Comparison of ENCODE assay signal across 12 cellular contexts in genomic region chr4:113588895-113589668, GRCh38.
DNase-seq lines count a peak whose midpoint lies in the region; ATAC-seq and TF ChIP-seq lines count a peak whose summit lies in the region.
"Had no signal": no experiment of that assay in that cellular context is flagged by ENCODE, and none has a peak within 500 bp of the region (broad histone marks: within the 10 kb centered on the region; RNA-seq: fewer than 3 reads in every experiment).

No MANE protein-coding gene starts in this region.

- POLR2A ChIA-PET in activated naive CD8-positive, alpha-beta T cell treated with anti-CD3 and anti-CD28 coated beads, Interleukin-2, amount 10 ng/mL, durations not matched to agents 7 days and 5 days (lab: Charles Lee): no interaction called here

- H3K27me3 ChIP-seq in upper lobe of right lung: no peaks in the 10 kb centered on the region

- peak overlapping the region; percentile 24 for H3K4me3 Mint-ChIP-seq in activated naive CD8-positive, alpha-beta T cell
- H3K4me3 Mint-ChIP-seq in activated naive CD8-positive, alpha-beta T cell treated with anti-CD3 and anti-CD28 coated beads for 36 hours: no peak overlapping the region
- H3K4me3 Mint-ChIP-seq in activated naive CD8-positive, alpha-beta T cell treated with anti-CD3 and anti-CD28 coated beads, Interleukin-2, amount 10 ng/mL, durations not matched to agents 7 days and 5 days: no peak overlapping the region

- H3K27ac ChIP-seq in upper lobe of right lung: no peak overlapping the region

- H3K4me1 ChIP-seq in upper lobe of right lung: peaks cover 3% of the 10 kb centered on the region

- peak overlapping the region; percentile 64 for H3K27ac Mint-ChIP-seq in activated naive CD8-positive, alpha-beta T cell
- no peak overlapping the region for H3K27ac Mint-ChIP-seq in activated naive CD8-positive, alpha-beta T cell treated with anti-CD3 and anti-CD28 coated beads for 36 hours
- H3K27ac Mint-ChIP-seq in activated naive CD8-positive, alpha-beta T cell treated with anti-CD3 and anti-CD28 coated beads, Interleukin-2, amount 10 ng/mL, durations not matched to agents 7 days and 5 days: peak overlapping the region; percentile 40

- no peak for DNase-seq in activated naive CD8-positive, alpha-beta T cell treated with anti-CD3 and anti-CD28 coated beads for 36 hours
- DNase-seq in activated naive CD8-positive, alpha-beta T cell treated with anti-CD3 and anti-CD28 coated beads, Interleukin-2, amount 10 ng/mL, durations not matched to agents 7 days and 5 days: no peak
- DNase-seq in upper lobe of right lung (no peak), pons (ENCODE audit: low spot score) (no peak)
- DNase-seq: ACHN, head of caudate nucleus, NCI-H2171 treated with DMSO at 0.1 percent for 48 hours, nucleus accumbens had no signal

- peaks cover 50% of the 10 kb centered on the region for H3K4me1 Mint-ChIP-seq in activated naive CD8-positive, alpha-beta T cell (ENCODE audit: low read depth)
- peaks cover 19% of the 10 kb centered on the region for H3K4me1 Mint-ChIP-seq in activated naive CD8-positive, alpha-beta T cell treated with anti-CD3 and anti-CD28 coated beads for 36 hours
- peaks cover 18% of the 10 kb centered on the region for H3K4me1 Mint-ChIP-seq in activated naive CD8-positive, alpha-beta T cell treated with anti-CD3 and anti-CD28 coated beads, Interleukin-2, amount 10 ng/mL, durations not matched to agents 7 days and 5 days

- H3K9me3 ChIP-seq in upper lobe of right lung: no peaks in the 10 kb centered on the region

- peaks cover 39% of the 10 kb centered on the region for H3K36me3 Mint-ChIP-seq in activated naive CD8-positive, alpha-beta T cell
- peaks cover 52% of the 10 kb centered on the region for H3K36me3 Mint-ChIP-seq in activated naive CD8-positive, alpha-beta T cell treated with anti-CD3 and anti-CD28 coated beads for 36 hours
- H3K36me3 Mint-ChIP-seq in activated naive CD8-positive, alpha-beta T cell treated with anti-CD3 and anti-CD28 coated beads, Interleukin-2, amount 10 ng/mL, durations not matched to agents 7 days and 5 days: peaks cover 36% of the 10 kb centered on the region

- H3K4me3 ChIP-seq in upper lobe of right lung: no peak overlapping the region

- H3K36me3 ChIP-seq in upper lobe of right lung: no peaks in the 10 kb centered on the region

- H3K9me3 Mint-ChIP-seq in activated naive CD8-positive, alpha-beta T cell (ENCODE audit: low read depth): peaks cover 10% of the 10 kb centered on the region
- H3K9me3 Mint-ChIP-seq in activated naive CD8-positive, alpha-beta T cell treated with anti-CD3 and anti-CD28 coated beads for 36 hours: peaks cover 4% of the 10 kb centered on the region
- peaks cover 10% of the 10 kb centered on the region for H3K9me3 Mint-ChIP-seq in activated naive CD8-positive, alpha-beta T cell treated with anti-CD3 and anti-CD28 coated beads, Interleukin-2, amount 10 ng/mL, durations not matched to agents 7 days and 5 days

- ATAC-seq in HG03103 (IDR thresholded peaks at IDR 0.05; ENCODE audit: low read depth, unreplicated experiment) (peak; percentile 53), upper lobe of right lung (peak; percentile 79), HG03460 (IDR thresholded peaks at IDR 0.05; ENCODE audit: unreplicated experiment) (no peak), HG03039 (IDR thresholded peaks at IDR 0.05; ENCODE audit: unreplicated experiment) (no peak)
- no peak for ATAC-seq in activated naive CD8-positive, alpha-beta T cell treated with anti-CD3 and anti-CD28 coated beads, Interleukin-2, amount 10 ng/mL, durations not matched to agents 7 days and 5 days (ENCODE audit: low read depth)

- H3K27me3 Mint-ChIP-seq in activated naive CD8-positive, alpha-beta T cell: no peaks in the 10 kb centered on the region
- no peaks in the 10 kb centered on the region for H3K27me3 Mint-ChIP-seq in activated naive CD8-positive, alpha-beta T cell treated with anti-CD3 and anti-CD28 coated beads for 36 hours
- H3K27me3 Mint-ChIP-seq in activated naive CD8-positive, alpha-beta T cell treated with anti-CD3 and anti-CD28 coated beads, Interleukin-2, amount 10 ng/mL, durations not matched to agents 7 days and 5 days: no peaks in the 10 kb centered on the region

- intact Hi-C loops in upper lobe of right lung (cut with DNase I): no loop called here

- no peak for TF ChIP-seq CTCF in upper lobe of right lung (IDR thresholded peaks at IDR 0.05)

Comparison
In these comparisons a context has a peak if more than half of its experiments do, and no peak if none do; other contexts are left out.
1. ATAC-seq: peak in HG03103 (single experiment) and upper lobe of right lung (single experiment); none in activated naive CD8-positive, alpha-beta T cell treated with anti-CD3 and anti-CD28 coated beads, Interleukin-2, amount 10 ng/mL, durations not matched to agents 7 days and 5 days (single experiment), HG03460 (single experiment) and HG03039 (single experiment).